In genomic region chr3:196712514-196713413, GRCh38 we compare ENCODE assay signal across 8 cellular contexts. TPM values are rescaled to one million over a fixed set of nuclear protein-coding genes. Genes with fewer than 3 reads are reported as not detected.
A peak's percentile ranks its signal among the peaks of the same experiment; 100 is the strongest.
DNase-seq lines count a peak whose midpoint lies in the region; ATAC-seq, FAIRE-seq and TF ChIP-seq lines count a peak whose summit lies in the region.

No MANE protein-coding gene starts in this region.

- no peak for FAIRE-seq in kidney (lab: Jason Lieb, UNC)

- TF ChIP-seq CTCF in C4-2B (conservative IDR thresholded peaks at IDR 0.05): no peak
- no peak for TF ChIP-seq CTCF in brain microvascular endothelial cell (IDR thresholded peaks at IDR 0.05; ENCODE audit: low read depth, low read length, missing control alignments)
- TF ChIP-seq CTCF in kidney (IDR thresholded peaks at IDR 0.05; ENCODE audit: borderline replicate concordance, extremely low read depth, insufficient read depth): no peak

- no peaks in the 10 kb centered on the region for H3K27me3 ChIP-seq in brain microvascular endothelial cell (replicated peaks)

- peak overlapping the region; percentile 71 to 85 for H3K9ac ChIP-seq in kidney (ENCODE audit: low read length in 2 of 2)

- intact Hi-C loops in kidney (cut with DNase I): no loop called here

- no peaks in the 10 kb centered on the region for H3K9me3 ChIP-seq in kidney (ENCODE audit: control insufficient read depth in 1 of 2, low read length in 2 of 2)

- in situ Hi-C loops in brain microvascular endothelial cell (cut with HindIII; ENCODE audit: low pct_ligation_motif_present, low sequenced_read_pairs): no loop called here

- H3K4me1 ChIP-seq in kidney (ENCODE audit: control insufficient read depth in 1 of 2, insufficient read depth in 1 of 2, low read depth in 1 of 2, low read length in 2 of 2): peaks cover 0 to 7% of the 10 kb centered on the region in 2 donors

- ATAC-seq in GM19372 (IDR thresholded peaks at IDR 0.05; ENCODE audit: low read depth, unreplicated experiment) (peak; percentile 52), HG03520 (IDR thresholded peaks at IDR 0.05; ENCODE audit: unreplicated experiment) (peak; percentile 48)

- DNase-seq in T follicular helper cell (ENCODE audit: low read depth): peak; percentile 60
- DNase-seq in brain microvascular endothelial cell: peak; percentile 44
- DNase-seq in kidney: peak; percentile 85
- peak; percentile 70 for DNase-seq in stimulated activated CD4-positive, alpha-beta T cell treated with anti-CD3 and anti-CD28 coated beads, Interleukin-12 subunit alpha, Interleukin-12 subunit beta, amount 100 ng/mL, for 4 hours
- no peak for DNase-seq in NCI-H2081 treated with DMSO at 0.1 percent for 48 hours (lab: John Stamatoyannopoulos, UW)

- no peaks in the 10 kb centered on the region for H3K36me3 ChIP-seq in brain microvascular endothelial cell (replicated peaks)
- no peaks in the 10 kb centered on the region for H3K36me3 ChIP-seq in kidney (ENCODE audit: control insufficient read depth in 1 of 2, insufficient read depth in 2 of 2, low read length in 2 of 2)

- H3K27ac ChIP-seq in C4-2B (peak overlapping the region; percentile 79), brain microvascular endothelial cell (peak overlapping the region; percentile 74), kidney (ENCODE audit: low read depth in 2 of 2, low read length in 2 of 2) (peak overlapping the region; percentile 80 to 83)

- peak overlapping the region; percentile 85 for H3K4me3 ChIP-seq in brain microvascular endothelial cell (ENCODE audit: low read depth, low read length)
- peak overlapping the region; percentile 70 to 85 for H3K4me3 ChIP-seq in kidney (ENCODE audit: low read length in 2 of 2)

RNA-seq across cellular contexts. Expression of gene PIGX, which starts 0.6 kb away (rescaled TPM):
- total RNA-seq in kidney: 19.6 TPM
- polyA plus RNA-seq in kidney (ENCODE audit: insufficient read depth, low read depth, low replicate concordance): 15.7 TPM

RNA-seq across cellular contexts. Expression of gene CEP19, which starts 0.7 kb away (rescaled TPM):
- total RNA-seq in kidney: 1.5 TPM
- 2.6 TPM for polyA plus RNA-seq in kidney (ENCODE audit: insufficient read depth, low read depth, low replicate concordance)

RNA-seq across cellular contexts. Expression of gene PAK2, which starts 26.9 kb away (rescaled TPM):
- total RNA-seq in kidney: 67.1 TPM
- 13.4 TPM for polyA plus RNA-seq in kidney (ENCODE audit: insufficient read depth, low read depth, low replicate concordance)
